ENCODE assay signal across 1 cellular context in the genomic region with DNA sequence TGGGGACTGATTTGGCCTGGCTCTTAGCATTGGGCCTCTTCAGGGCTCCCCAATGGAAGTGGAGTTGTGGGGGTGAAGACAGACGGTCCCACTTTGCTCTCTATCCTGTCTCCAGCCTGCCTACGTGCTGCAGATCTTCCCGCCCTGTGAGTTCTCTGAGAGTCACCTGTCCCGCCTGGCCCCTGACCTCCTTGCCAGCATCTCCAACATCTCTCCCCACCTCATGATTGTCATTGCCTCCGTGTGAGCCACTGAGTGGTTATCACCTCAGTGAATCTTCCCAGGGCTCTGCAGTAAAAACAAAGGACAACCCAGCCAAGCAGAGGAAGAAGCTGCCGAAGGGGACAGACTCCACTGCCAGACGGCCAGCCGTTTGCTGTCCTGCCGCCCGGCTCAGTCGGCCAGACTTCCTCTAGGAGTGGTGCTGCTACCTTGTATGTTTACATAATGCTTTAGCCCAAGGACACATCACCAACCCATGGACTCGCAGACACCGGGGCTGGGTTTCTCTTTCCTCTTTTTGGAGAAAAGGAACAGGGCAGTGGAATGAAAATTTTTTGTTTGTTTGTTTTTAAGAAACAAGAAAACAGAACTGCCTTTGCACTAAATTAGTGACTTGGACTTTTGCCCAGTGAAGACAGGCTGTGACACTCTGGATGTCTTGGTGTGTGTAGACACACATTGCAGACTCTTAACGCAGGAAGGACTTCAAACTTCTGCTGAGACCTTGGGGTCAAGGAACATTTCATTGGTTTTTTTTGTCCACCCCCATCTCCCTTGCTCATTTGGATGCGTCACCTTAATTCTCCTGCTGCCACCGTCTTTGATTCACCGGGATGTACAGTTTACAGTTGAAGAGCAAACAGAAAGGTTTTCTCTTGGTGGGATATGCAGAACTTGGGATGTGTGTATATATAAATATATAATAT.
TF ChIP-seq lines count a peak whose summit lies in the region.

No MANE protein-coding gene starts in this region.

TF ChIP-seq in HepG2, 621 proteins besides CTCF, POLR2A, EP300 and RAD21 (continued from another document and continues in another):
- TF ChIP-seq KDM2A (CRISPR knock-in tag; IDR thresholded peaks at IDR 0.05; ENCODE audit: borderline replicate concordance, low read depth), result peak; percentile 75
- no peak for TF ChIP-seq ZNF207 (IDR thresholded peaks at IDR 0.05; ENCODE audit: borderline replicate concordance)
- no peak for TF ChIP-seq ZNF143 (CRISPR knock-in tag; IDR thresholded peaks at IDR 0.05)
- TF ChIP-seq NKX3-1 (CRISPR knock-in tag; IDR thresholded peaks at IDR 0.05), result no peak
- no peak for TF ChIP-seq LCORL (IDR thresholded peaks at IDR 0.05)
- TF ChIP-seq LCORL (CRISPR knock-in tag; IDR thresholded peaks at IDR 0.05), result 0 out of 2 replicates have a peak, but pooled peaks have one; percentile 34
- TF ChIP-seq MXD4 (CRISPR knock-in tag; IDR thresholded peaks at IDR 0.05), result peak; percentile 58; the same call in 1 of the 2 replicates
- no peak for TF ChIP-seq KDM5B (CRISPR knock-in tag; IDR thresholded peaks at IDR 0.05; ENCODE audit: borderline replicate concordance)
- 0 out of 2 replicates have a peak, but pooled peaks have one; percentile 32 for TF ChIP-seq ELF1 (CRISPR knock-in tag; IDR thresholded peaks at IDR 0.05)
- TF ChIP-seq SAP130 (CRISPR knock-in tag; IDR thresholded peaks at IDR 0.05; ENCODE audit: low read depth), result peak; percentile 75
- TF ChIP-seq PAWR (CRISPR knock-in tag; IDR thresholded peaks at IDR 0.05; ENCODE audit: borderline replicate concordance), result no peak
- TF ChIP-seq KLF16 (CRISPR knock-in tag; IDR thresholded peaks at IDR 0.05), result no peak
- TF ChIP-seq ZNF572 (CRISPR knock-in tag; IDR thresholded peaks at IDR 0.05), result no peak
- TF ChIP-seq, protein P1, sequence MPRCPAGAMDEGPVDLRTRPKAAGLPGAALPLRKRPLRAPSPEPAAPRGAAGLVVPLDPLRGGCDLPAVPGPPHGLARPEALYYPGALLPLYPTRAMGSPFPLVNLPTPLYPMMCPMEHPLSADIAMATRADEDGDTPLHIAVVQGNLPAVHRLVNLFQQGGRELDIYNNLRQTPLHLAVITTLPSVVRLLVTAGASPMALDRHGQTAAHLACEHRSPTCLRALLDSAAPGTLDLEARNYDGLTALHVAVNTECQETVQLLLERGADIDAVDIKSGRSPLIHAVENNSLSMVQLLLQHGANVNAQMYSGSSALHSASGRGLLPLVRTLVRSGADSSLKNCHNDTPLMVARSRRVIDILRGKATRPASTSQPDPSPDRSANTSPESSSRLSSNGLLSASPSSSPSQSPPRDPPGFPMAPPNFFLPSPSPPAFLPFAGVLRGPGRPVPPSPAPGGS (CRISPR knock-in tag; IDR thresholded peaks at IDR 0.05), result no peak
- TF ChIP-seq BCL6 (CRISPR knock-in tag; IDR thresholded peaks at IDR 0.05), result peak; percentile 67
- no peak for TF ChIP-seq SP1 (IDR thresholded peaks at IDR 0.05)
- no peak for TF ChIP-seq SP1 (CRISPR knock-in tag; IDR thresholded peaks at IDR 0.05)
- TF ChIP-seq, protein P2, sequence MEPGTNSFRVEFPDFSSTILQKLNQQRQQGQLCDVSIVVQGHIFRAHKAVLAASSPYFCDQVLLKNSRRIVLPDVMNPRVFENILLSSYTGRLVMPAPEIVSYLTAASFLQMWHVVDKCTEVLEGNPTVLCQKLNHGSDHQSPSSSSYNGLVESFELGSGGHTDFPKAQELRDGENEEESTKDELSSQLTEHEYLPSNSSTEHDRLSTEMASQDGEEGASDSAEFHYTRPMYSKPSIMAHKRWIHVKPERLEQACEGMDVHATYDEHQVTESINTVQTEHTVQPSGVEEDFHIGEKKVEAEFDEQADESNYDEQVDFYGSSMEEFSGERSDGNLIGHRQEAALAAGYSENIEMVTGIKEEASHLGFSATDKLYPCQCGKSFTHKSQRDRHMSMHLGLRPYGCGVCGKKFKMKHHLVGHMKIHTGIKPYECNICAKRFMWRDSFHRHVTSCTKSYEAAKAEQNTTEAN (CRISPR knock-in tag; conservative IDR thresholded peaks at IDR 0.05), result no peak
- no peak for TF ChIP-seq PPARG (CRISPR knock-in tag; conservative IDR thresholded peaks at IDR 0.05)
- TF ChIP-seq, protein P3, sequence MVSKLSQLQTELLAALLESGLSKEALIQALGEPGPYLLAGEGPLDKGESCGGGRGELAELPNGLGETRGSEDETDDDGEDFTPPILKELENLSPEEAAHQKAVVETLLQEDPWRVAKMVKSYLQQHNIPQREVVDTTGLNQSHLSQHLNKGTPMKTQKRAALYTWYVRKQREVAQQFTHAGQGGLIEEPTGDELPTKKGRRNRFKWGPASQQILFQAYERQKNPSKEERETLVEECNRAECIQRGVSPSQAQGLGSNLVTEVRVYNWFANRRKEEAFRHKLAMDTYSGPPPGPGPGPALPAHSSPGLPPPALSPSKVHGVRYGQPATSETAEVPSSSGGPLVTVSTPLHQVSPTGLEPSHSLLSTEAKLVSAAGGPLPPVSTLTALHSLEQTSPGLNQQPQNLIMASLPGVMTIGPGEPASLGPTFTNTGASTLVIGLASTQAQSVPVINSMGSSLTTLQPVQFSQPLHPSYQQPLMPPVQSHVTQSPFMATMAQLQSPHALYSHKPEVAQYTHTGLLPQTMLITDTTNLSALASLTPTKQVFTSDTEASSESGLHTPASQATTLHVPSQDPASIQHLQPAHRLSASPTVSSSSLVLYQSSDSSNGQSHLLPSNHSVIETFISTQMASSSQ (IDR thresholded peaks at IDR 0.05; ENCODE audit: low read depth), result no peak
- TF ChIP-seq, protein P3 (CRISPR knock-in tag; IDR thresholded peaks at IDR 0.05; ENCODE audit: borderline replicate concordance), result no peak
- TF ChIP-seq ZNF333 (CRISPR knock-in tag; IDR thresholded peaks at IDR 0.05; ENCODE audit: borderline replicate concordance), result no peak
- TF ChIP-seq ZFP37 (CRISPR knock-in tag; IDR thresholded peaks at IDR 0.05; ENCODE audit: borderline replicate concordance), result no peak
- TF ChIP-seq, protein P4, sequence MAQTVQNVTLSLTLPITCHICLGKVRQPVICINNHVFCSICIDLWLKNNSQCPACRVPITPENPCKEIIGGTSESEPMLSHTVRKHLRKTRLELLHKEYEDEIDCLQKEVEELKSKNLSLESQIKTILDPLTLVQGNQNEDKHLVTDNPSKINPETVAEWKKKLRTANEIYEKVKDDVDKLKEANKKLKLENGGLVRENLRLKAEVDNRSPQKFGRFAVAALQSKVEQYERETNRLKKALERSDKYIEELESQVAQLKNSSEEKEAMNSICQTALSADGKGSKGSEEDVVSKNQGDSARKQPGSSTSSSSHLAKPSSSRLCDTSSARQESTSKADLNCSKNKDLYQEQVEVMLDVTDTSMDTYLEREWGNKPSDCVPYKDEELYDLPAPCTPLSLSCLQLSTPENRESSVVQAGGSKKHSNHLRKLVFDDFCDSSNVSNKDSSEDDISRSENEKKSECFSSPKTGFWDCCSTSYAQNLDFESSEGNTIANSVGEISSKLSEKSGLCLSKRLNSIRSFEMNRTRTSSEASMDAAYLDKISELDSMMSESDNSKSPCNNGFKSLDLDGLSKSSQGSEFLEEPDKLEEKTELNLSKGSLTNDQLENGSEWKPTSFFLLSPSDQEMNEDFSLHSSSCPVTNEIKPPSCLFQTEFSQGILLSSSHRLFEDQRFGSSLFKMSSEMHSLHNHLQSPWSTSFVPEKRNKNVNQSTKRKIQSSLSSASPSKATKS (CRISPR knock-in tag; IDR thresholded peaks at IDR 0.05), result no peak
- TF ChIP-seq CBX1 (IDR thresholded peaks at IDR 0.05; ENCODE audit: low read depth), result no peak
- TF ChIP-seq NR2C2 (CRISPR knock-in tag; IDR thresholded peaks at IDR 0.05; ENCODE audit: borderline replicate concordance), result no peak
- no peak for TF ChIP-seq NCOR1 (IDR thresholded peaks at IDR 0.05; ENCODE audit: borderline replicate concordance, low read length)
- TF ChIP-seq FOXO1 (CRISPR knock-in tag; IDR thresholded peaks at IDR 0.05), result no peak; the same call in 1 of the 2 replicates
- TF ChIP-seq, protein P5, sequence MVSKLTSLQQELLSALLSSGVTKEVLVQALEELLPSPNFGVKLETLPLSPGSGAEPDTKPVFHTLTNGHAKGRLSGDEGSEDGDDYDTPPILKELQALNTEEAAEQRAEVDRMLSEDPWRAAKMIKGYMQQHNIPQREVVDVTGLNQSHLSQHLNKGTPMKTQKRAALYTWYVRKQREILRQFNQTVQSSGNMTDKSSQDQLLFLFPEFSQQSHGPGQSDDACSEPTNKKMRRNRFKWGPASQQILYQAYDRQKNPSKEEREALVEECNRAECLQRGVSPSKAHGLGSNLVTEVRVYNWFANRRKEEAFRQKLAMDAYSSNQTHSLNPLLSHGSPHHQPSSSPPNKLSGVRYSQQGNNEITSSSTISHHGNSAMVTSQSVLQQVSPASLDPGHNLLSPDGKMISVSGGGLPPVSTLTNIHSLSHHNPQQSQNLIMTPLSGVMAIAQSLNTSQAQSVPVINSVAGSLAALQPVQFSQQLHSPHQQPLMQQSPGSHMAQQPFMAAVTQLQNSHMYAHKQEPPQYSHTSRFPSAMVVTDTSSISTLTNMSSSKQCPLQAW (CRISPR knock-in tag; IDR thresholded peaks at IDR 0.05), result peak; percentile 73
- TF ChIP-seq, protein P6, sequence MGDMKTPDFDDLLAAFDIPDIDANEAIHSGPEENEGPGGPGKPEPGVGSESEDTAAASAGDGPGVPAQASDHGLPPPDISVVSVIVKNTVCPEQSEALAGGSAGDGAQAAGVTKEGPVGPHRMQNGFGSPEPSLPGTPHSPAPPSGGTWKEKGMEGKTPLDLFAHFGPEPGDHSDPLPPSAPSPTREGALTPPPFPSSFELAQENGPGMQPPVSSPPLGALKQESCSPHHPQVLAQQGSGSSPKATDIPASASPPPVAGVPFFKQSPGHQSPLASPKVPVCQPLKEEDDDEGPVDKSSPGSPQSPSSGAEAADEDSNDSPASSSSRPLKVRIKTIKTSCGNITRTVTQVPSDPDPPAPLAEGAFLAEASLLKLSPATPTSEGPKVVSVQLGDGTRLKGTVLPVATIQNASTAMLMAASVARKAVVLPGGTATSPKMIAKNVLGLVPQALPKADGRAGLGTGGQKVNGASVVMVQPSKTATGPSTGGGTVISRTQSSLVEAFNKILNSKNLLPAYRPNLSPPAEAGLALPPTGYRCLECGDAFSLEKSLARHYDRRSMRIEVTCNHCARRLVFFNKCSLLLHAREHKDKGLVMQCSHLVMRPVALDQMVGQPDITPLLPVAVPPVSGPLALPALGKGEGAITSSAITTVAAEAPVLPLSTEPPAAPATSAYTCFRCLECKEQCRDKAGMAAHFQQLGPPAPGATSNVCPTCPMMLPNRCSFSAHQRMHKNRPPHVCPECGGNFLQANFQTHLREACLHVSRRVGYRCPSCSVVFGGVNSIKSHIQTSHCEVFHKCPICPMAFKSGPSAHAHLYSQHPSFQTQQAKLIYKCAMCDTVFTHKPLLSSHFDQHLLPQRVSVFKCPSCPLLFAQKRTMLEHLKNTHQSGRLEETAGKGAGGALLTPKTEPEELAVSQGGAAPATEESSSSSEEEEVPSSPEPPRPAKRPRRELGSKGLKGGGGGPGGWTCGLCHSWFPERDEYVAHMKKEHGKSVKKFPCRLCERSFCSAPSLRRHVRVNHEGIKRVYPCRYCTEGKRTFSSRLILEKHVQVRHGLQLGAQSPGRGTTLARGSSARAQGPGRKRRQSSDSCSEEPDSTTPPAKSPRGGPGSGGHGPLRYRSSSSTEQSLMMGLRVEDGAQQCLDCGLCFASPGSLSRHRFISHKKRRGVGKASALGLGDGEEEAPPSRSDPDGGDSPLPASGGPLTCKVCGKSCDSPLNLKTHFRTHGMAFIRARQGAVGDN (CRISPR knock-in tag; IDR thresholded peaks at IDR 0.05), result peak; percentile 72
- TF ChIP-seq KLF6 (CRISPR knock-in tag; IDR thresholded peaks at IDR 0.05), result 0 out of 2 replicates have a peak, but pooled peaks have one; percentile 47
- no peak for TF ChIP-seq ZNF773 (CRISPR knock-in tag; IDR thresholded peaks at IDR 0.05; ENCODE audit: borderline replicate concordance)
- TF ChIP-seq, protein P7, sequence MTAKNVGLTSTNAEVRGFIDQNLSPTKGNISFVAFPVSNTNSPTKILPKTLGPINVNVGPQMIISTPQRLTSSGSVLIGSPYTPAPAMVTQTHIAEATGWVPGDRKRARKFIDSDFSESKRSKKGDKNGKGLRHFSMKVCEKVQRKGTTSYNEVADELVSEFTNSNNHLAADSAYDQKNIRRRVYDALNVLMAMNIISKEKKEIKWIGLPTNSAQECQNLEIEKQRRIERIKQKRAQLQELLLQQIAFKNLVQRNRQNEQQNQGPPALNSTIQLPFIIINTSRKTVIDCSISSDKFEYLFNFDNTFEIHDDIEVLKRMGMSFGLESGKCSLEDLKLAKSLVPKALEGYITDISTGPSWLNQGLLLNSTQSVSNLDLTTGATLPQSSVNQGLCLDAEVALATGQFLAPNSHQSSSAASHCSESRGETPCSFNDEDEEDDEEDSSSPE (CRISPR knock-in tag; IDR thresholded peaks at IDR 0.05), result no peak
- TF ChIP-seq, protein P8, sequence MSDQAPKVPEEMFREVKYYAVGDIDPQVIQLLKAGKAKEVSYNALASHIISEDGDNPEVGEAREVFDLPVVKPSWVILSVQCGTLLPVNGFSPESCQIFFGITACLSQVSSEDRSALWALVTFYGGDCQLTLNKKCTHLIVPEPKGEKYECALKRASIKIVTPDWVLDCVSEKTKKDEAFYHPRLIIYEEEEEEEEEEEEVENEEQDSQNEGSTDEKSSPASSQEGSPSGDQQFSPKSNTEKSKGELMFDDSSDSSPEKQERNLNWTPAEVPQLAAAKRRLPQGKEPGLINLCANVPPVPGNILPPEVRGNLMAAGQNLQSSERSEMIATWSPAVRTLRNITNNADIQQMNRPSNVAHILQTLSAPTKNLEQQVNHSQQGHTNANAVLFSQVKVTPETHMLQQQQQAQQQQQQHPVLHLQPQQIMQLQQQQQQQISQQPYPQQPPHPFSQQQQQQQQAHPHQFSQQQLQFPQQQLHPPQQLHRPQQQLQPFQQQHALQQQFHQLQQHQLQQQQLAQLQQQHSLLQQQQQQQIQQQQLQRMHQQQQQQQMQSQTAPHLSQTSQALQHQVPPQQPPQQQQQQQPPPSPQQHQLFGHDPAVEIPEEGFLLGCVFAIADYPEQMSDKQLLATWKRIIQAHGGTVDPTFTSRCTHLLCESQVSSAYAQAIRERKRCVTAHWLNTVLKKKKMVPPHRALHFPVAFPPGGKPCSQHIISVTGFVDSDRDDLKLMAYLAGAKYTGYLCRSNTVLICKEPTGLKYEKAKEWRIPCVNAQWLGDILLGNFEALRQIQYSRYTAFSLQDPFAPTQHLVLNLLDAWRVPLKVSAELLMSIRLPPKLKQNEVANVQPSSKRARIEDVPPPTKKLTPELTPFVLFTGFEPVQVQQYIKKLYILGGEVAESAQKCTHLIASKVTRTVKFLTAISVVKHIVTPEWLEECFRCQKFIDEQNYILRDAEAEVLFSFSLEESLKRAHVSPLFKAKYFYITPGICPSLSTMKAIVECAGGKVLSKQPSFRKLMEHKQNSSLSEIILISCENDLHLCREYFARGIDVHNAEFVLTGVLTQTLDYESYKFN (CRISPR knock-in tag; conservative IDR thresholded peaks at IDR 0.05), result peak; percentile 60
- no peak for TF ChIP-seq ZBTB1 (CRISPR knock-in tag; IDR thresholded peaks at IDR 0.05; ENCODE audit: borderline replicate concordance)
- TF ChIP-seq MXI1 (IDR thresholded peaks at IDR 0.05; ENCODE audit: borderline replicate concordance, low read depth, low read length), result peak; percentile 37; the same call in 1 of the 3 replicates
- TF ChIP-seq GZF1 (CRISPR knock-in tag; IDR thresholded peaks at IDR 0.05), result no peak
